Comparison of ENCODE assay signal across 12 cellular contexts in genomic region chr10:17115683-17116082, GRCh38. TPM values are rescaled to one million over a fixed set of nuclear protein-coding genes. Genes with fewer than 3 reads are reported as not detected.
DNase-seq lines count a peak whose midpoint lies in the region; TF ChIP-seq lines count a peak whose summit lies in the region.
"Had no signal": no experiment of that assay in that cellular context is flagged by ENCODE, and none has a peak within 500 bp of the region (broad histone marks: within the 10 kb centered on the region; RNA-seq: fewer than 3 reads in every experiment).

No MANE protein-coding gene starts in this region.

- TF ChIP-seq CTCF in AG09309 (IDR thresholded peaks at IDR 0.05; ENCODE audit: control insufficient read depth, insufficient read depth, low read depth, low read length, missing control alignments): peak; percentile 28
- TF ChIP-seq CTCF in kidney epithelial cell (IDR thresholded peaks at IDR 0.05; ENCODE audit: insufficient read depth, low read length, poor library complexity, severe bottlenecking): peak; percentile 6
- no peak for TF ChIP-seq CTCF in smooth muscle cell (IDR thresholded peaks at IDR 0.05; ENCODE audit: borderline replicate concordance, insufficient read depth, poor library complexity, severe bottlenecking)
- TF ChIP-seq CTCF in stomach (IDR thresholded peaks at IDR 0.05): no peak

- H3K9me3 ChIP-seq in smooth muscle cell (replicated peaks; ENCODE audit: low read depth): no peaks in the 10 kb centered on the region
- H3K9me3 ChIP-seq in stomach: no peaks in the 10 kb centered on the region

- H3K9ac ChIP-seq in smooth muscle cell (ENCODE audit: low read depth): no peak overlapping the region
- H3K9ac ChIP-seq: parathyroid adenoma had no signal

- H3K4me1 ChIP-seq in smooth muscle cell (ENCODE audit: low read depth) (no peaks in the 10 kb centered on the region), stomach (no peaks in the 10 kb centered on the region)

- H4K20me1 ChIP-seq in smooth muscle cell (ENCODE audit: low read depth): no peaks in the 10 kb centered on the region

- H3K4me2 ChIP-seq in smooth muscle cell: no peak overlapping the region

- H3K27ac ChIP-seq in smooth muscle cell (ENCODE audit: low read depth) (no peak overlapping the region), stomach (no peak overlapping the region)
- H3K27ac ChIP-seq: parathyroid adenoma had no signal

- H3K79me2 ChIP-seq in smooth muscle cell (ENCODE audit: low read depth): no peaks in the 10 kb centered on the region
- H3K79me2 ChIP-seq: parathyroid adenoma had no signal

- intact Hi-C loops in stomach (cut with DNase I; ENCODE audit: low total_unique reads): no loop called here

- H3K36me3 ChIP-seq in kidney epithelial cell (ENCODE audit: control insufficient read depth, insufficient read depth, low read length) (no peaks in the 10 kb centered on the region), smooth muscle cell (ENCODE audit: low read depth) (no peaks in the 10 kb centered on the region), stomach (no peaks in the 10 kb centered on the region)

- H3K4me3 ChIP-seq in AG09309 (ENCODE audit: control insufficient read depth, low read depth, low read length) (no peak overlapping the region), kidney epithelial cell (ENCODE audit: low read depth, low read length) (no peak overlapping the region), smooth muscle cell (no peak overlapping the region), stomach (no peak overlapping the region)

- DNase-seq in AG09309 (ENCODE audit: low read depth) (no peak), HT1080 (ENCODE audit: low read depth) (peak; percentile 34), astrocyte of the hippocampus (ENCODE audit: low read depth, low spot score) (peak; percentile 44), kidney epithelial cell (ENCODE audit: low read depth) (no peak), smooth muscle cell (lab: John Stamatoyannopoulos, UW; ENCODE audit: unreplicated experiment) (no peak), stomach (no peak), NCI-H1105 (lab: John Stamatoyannopoulos, UW) (no peak), NCI-H146 treated with DMSO at 0.1 percent for 48 hours (lab: John Stamatoyannopoulos, UW; ENCODE audit: unreplicated experiment) (no peak)
- DNase-seq: activated naive CD4-positive, alpha-beta T cell; CD4-positive, alpha-beta T cell; NCI-H2029 treated with DMSO at 0.1 percent for 48 hours had no signal

- no peak overlapping the region for H2AFZ ChIP-seq in smooth muscle cell (ENCODE audit: low read depth)
- H2AFZ ChIP-seq: parathyroid adenoma had no signal

- H3K27me3 ChIP-seq in kidney epithelial cell (ENCODE audit: control insufficient read depth, insufficient read depth, low read length): no peaks in the 10 kb centered on the region
- no peaks in the 10 kb centered on the region for H3K27me3 ChIP-seq in smooth muscle cell (ENCODE audit: low read depth)
- no peaks in the 10 kb centered on the region for H3K27me3 ChIP-seq in stomach

- H3F3A ChIP-seq in smooth muscle cell (ENCODE audit: low read depth): no peaks in the 10 kb centered on the region

- TF ChIP-seq POLR2A in stomach (IDR thresholded peaks at IDR 0.05): no peak

- WGBS in smooth muscle cell (ENCODE audit: low lambda C conversion rate): 49% methylated on average over 5 of the region's 5 CpGs
- 44 to 62% (median 53%) methylated on average over 5 of the region's 5 CpGs for WGBS in stomach, 5 donors

- TF ChIP-seq EP300 in stomach (IDR thresholded peaks at IDR 0.05): no peak

RNA-seq across cellular contexts. Expression of gene CUBN, which starts 13.9 kb away (rescaled TPM):
- total RNA-seq in HT1080 (2014; rRNA removed; shearing (Covaris generic)): 0.90 and 1.3 TPM in 2 replicates
- 0.37 and 1.5 TPM in 2 replicates for polyA plus RNA-seq in HT1080 (2015; cell fraction: cytosol; rRNA removed)
- polyA plus RNA-seq in HT1080 (2015; cell fraction: nucleus; rRNA removed): 0.70 and 2.0 TPM in 2 replicates
- total RNA-seq in kidney epithelial cell: 1.3 and 4.1 TPM in 2 replicates
- 1.7 and 4.7 TPM in 2 replicates for total RNA-seq in smooth muscle cell
- polyA plus RNA-seq in smooth muscle cell: 0.33 and 0.62 TPM in 2 replicates
- total RNA-seq in stomach: 10 to 100 TPM in 1 of 5 donors, 1 to 10 TPM in 3, under 1 TPM in 1; under 0.01 to 16.3 (median 3.1) TPM
- polyA plus RNA-seq in stomach: under 1 TPM; under 0.01 to 0.12 (median 0.10) TPM

Comparison
In these comparisons a context has a peak if more than half of its experiments do, and no peak if none do; other contexts are left out.
1. DNase-seq: peak in HT1080 (single experiment) and astrocyte of the hippocampus (single experiment); none in AG09309 (single experiment), kidney epithelial cell (single experiment), smooth muscle cell (single experiment), stomach (single experiment), NCI-H1105 (single experiment) and NCI-H146 treated with DMSO at 0.1 percent for 48 hours (single experiment).
2. CTCF ChIP-seq: peak in AG09309 (single experiment) and kidney epithelial cell (single experiment); none in smooth muscle cell (single experiment) and stomach (0 of 7).